ENCODE assay signal across 8 cellular contexts in the genomic region with DNA sequence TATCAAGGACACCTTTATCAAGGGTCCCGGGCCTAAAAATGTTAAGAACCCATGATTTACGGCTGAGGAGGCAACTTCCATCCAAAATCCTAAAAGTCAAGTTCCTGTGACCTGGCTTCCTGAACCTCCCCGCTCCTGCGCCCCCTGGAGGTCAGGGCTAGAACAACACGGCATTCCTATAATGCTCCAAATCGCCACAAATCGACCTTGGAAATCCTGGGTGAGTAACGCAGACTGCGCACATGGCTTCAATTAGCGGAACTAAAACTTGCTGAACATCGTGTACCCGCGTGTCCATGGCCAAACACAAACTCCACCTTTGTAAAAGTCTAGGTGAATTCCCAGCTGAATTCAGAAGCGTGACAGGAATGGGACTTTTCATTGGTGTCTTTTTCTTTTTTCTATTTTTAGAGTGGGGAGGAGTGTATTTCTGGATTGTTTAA. TPM values are rescaled to one million over a fixed set of nuclear protein-coding genes. Genes with fewer than 3 reads are reported as not detected.
DNase-seq lines count a peak whose midpoint lies in the region; ATAC-seq and TF ChIP-seq lines count a peak whose summit lies in the region.

No MANE protein-coding gene starts in this region.

- intact Hi-C loops in Calu3 (cut with micrococcal nuclease; ENCODE audit: unreplicated experiment): no loop called here

- H3K4me1 ChIP-seq in cardiac muscle cell (ENCODE audit: low read depth): no peaks in the 10 kb centered on the region

- no peaks in the 10 kb centered on the region for H3K9me3 Mint-ChIP-seq in Calu3 (ENCODE audit: low read depth, unreplicated experiment)

- H3K27ac ChIP-seq in cardiac muscle cell: no peak overlapping the region

- H3K4me3 ChIP-seq in cardiac muscle cell (no peak overlapping the region), retinal pigment epithelial cell (ENCODE audit: low read length) (no peak overlapping the region)

- no peaks in the 10 kb centered on the region for H3K27me3 ChIP-seq in cardiac muscle cell

- ATAC-seq in GM21423 (IDR thresholded peaks at IDR 0.05; ENCODE audit: unreplicated experiment) (no peak), HG03457 (IDR thresholded peaks at IDR 0.05; ENCODE audit: unreplicated experiment) (no peak)

- H3K27me3 Mint-ChIP-seq in Calu3 (ENCODE audit: unreplicated experiment): peaks cover 11% of the 10 kb centered on the region

- no peak overlapping the region for H3K4me3 Mint-ChIP-seq in Calu3 (ENCODE audit: low read depth, unreplicated experiment)

- BruUV-seq in Calu3 (replicated peaks; lab: Mats Ljungman, UMichigan): no TSS peak

- CTCF ChIA-PET in Calu3 (lab: Charles Lee): interaction anchor here (0.5 to 1.9 kb wide), 6 partner anchors 8 to 84 kb away, joined by 3 to 6 read pairs (median 4); partner anchors contain the start of gene DHX34

- H3K4me1 Mint-ChIP-seq in Calu3 (ENCODE audit: low read depth, unreplicated experiment): peaks cover 7% of the 10 kb centered on the region

- TF ChIP-seq CTCF in Calu3 (IDR thresholded peaks at IDR 0.05; ENCODE audit: unreplicated experiment) (peak; percentile 98), cardiac muscle cell (IDR thresholded peaks at IDR 0.05; ENCODE audit: low read depth, low read length) (peak; percentile 99), retinal pigment epithelial cell (conservative IDR thresholded peaks at IDR 0.05; ENCODE audit: low read depth, low read length) (peak; percentile 99)

- DNase-seq in Calu3: peak; percentile 86
- DNase-seq in HUDEP-2 (lab: John Stamatoyannopoulos, UW; ENCODE audit: unreplicated experiment in 76 of 76): peak in 52 of 76 experiments; percentile 9 to 63 (median 37)
- peak; percentile 70 for DNase-seq in RPMI8226
- peak; percentile 13 to 51 (median 26) for DNase-seq in activated naive CD4-positive, alpha-beta T cell (lab: John Stamatoyannopoulos, UW)
- DNase-seq in cardiac muscle cell (ENCODE audit: low read depth in 1 of 2, low spot score in 1 of 2): peak; percentile 62 to 89
- no peak for DNase-seq in retinal pigment epithelial cell (ENCODE audit: low read depth)

- peaks cover 14% of the 10 kb centered on the region for H3K36me3 Mint-ChIP-seq in Calu3 (ENCODE audit: insufficient read depth, unreplicated experiment)

- H3K9me3 ChIP-seq in cardiac muscle cell (ENCODE audit: low read depth): no peaks in the 10 kb centered on the region

- peak overlapping the region; percentile 53 for H3K27ac Mint-ChIP-seq in Calu3 (ENCODE audit: unreplicated experiment)

- H3K36me3 ChIP-seq in cardiac muscle cell: no peaks in the 10 kb centered on the region

RNA-seq across cellular contexts. Expression of gene C5AR1, which starts 4.3 kb away (rescaled TPM):
- total RNA-seq in Calu3 (2022) (6.2 and 11.9 TPM in 2 replicates), cardiac muscle cell (not detected in 2 replicates)
- not detected in 2 replicates for polyA plus RNA-seq in cardiac muscle cell

RNA-seq across cellular contexts. Expression of gene C5AR2, which starts 26.6 kb away (rescaled TPM):
- 0.31 TPM in 1 of 2 replicates, not detected in the other for total RNA-seq in Calu3 (2022)
- 0.18 TPM in 1 of 2 replicates, not detected in the other for total RNA-seq in cardiac muscle cell
- polyA plus RNA-seq in cardiac muscle cell: not detected in 2 replicates

RNA-seq across cellular contexts. Expression of gene INAFM1, which starts 30.6 kb away (rescaled TPM):
- total RNA-seq in Calu3 (2022) (12.9 and 13.9 TPM in 2 replicates), cardiac muscle cell (1.5 and 4.8 TPM in 2 replicates)
- polyA plus RNA-seq in cardiac muscle cell: 2.8 and 5.8 TPM in 2 replicates

RNA-seq across cellular contexts. Expression of gene DHX34, which starts 43.8 kb away (rescaled TPM):
- total RNA-seq in Calu3 (2022) (51.4 and 51.6 TPM in 2 replicates), cardiac muscle cell (29.1 and 33.7 TPM in 2 replicates)
- polyA plus RNA-seq in cardiac muscle cell: 16.1 and 18.2 TPM in 2 replicates

RNA-seq across cellular contexts. Expression of gene CCDC9, which starts 49.0 kb away (rescaled TPM):
- total RNA-seq in Calu3 (2022) (38.2 and 39.1 TPM in 2 replicates), cardiac muscle cell (13.8 and 22.5 TPM in 2 replicates)
- 16.3 and 21.9 TPM in 2 replicates for polyA plus RNA-seq in cardiac muscle cell
